1 cellular context compared by ENCODE assay signal in the genomic region with DNA sequence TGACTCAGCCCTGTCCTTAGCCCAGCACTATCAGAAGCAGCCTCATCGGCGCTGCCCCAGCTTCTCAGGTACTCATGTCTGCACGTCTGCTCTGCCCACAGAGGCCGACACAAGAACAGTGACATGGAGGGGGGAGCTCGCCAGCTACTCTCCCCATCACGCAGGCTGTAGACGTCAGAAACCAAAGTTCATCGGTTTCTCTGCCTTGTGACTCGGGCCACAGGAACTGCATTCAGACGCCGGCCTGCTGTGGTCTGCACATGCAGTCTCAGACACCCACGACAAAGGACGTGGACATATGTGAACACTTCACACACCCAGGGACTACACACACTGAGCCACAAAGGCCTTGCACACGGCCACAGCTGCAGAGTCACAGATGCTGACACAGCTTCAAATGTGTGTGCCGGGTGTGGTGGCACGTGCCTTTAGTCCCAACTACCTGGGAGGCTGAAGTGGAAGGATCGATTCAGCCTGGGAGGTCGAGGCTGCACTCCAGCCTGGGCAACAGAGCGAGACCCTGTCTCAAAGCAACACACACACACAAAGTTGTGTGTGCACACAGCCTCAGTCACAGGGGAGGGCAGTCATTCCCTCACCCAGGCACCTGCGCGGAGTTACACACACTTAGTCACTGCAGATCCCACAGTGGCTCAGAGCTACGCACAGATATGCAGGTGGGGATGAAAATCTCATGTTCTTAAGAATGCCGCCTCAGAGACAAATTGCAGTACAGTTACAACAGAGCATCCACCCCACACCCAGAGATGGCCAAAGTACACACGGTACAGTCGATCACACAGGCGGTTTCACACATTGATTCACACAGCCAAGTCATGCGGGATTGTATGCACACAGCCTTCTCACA.
TF ChIP-seq lines count a peak whose summit lies in the region.

No MANE protein-coding gene starts in this region.

TF ChIP-seq in K562, 482 proteins besides CTCF, POLR2A, EP300 and RAD21 (continued from another document and continues in another):
- TF ChIP-seq TRIM25 (IDR thresholded peaks at IDR 0.05; ENCODE audit: borderline replicate concordance) (no peak), PHF21A (IDR thresholded peaks at IDR 0.05; ENCODE audit: borderline replicate concordance, low read depth) (no peak), SAFB2 (IDR thresholded peaks at IDR 0.05; ENCODE audit: borderline replicate concordance, low read depth, low read length, severe bottlenecking) (no peak), ZFP91 (CRISPR knock-in tag; IDR thresholded peaks at IDR 0.05) (peak; percentile 59; the same call in 1 of the 2 replicates), TEAD1 (CRISPR knock-in tag; IDR thresholded peaks at IDR 0.05) (peak in 1 of 2 experiments; percentile 13; a peak in 2 of 4 replicates), USF1 (CRISPR knock-in tag; IDR thresholded peaks at IDR 0.05) (peak; percentile 58; the same call in 1 of the 2 replicates), RBBP5 (IDR thresholded peaks at IDR 0.05; ENCODE audit: borderline replicate concordance, insufficient read depth, low read length, poor library complexity, severe bottlenecking) (no peak), JUND (IDR thresholded peaks at IDR 0.05; ENCODE audit: borderline replicate concordance, low read depth, low read length) (peak; percentile 89; the same call in 1 of the 2 replicates), JUND (tag; IDR thresholded peaks at IDR 0.05; ENCODE audit: borderline replicate concordance, low read depth, low read length) (no peak; the same call in 2 of the 3 replicates), PRPF4 (IDR thresholded peaks at IDR 0.05; ENCODE audit: insufficient read depth, low read depth, low read length, poor library complexity, severe bottlenecking) (no peak), ATF1 (CRISPR knock-in tag; IDR thresholded peaks at IDR 0.05) (no peak), ATF1 (tag; IDR thresholded peaks at IDR 0.05) (peak; percentile 39), L3MBTL2 (IDR thresholded peaks at IDR 0.05) (peak; percentile 84), EHMT2 (IDR thresholded peaks at IDR 0.05) (no peak), XRCC4 (IDR thresholded peaks at IDR 0.05; ENCODE audit: extremely low read depth, insufficient read depth, insufficient read length) (no peak), FOXJ2 (tag; IDR thresholded peaks at IDR 0.05) (0 out of 2 replicates have a peak, but pooled peaks have one; percentile 55), ZNF717 (CRISPR knock-in tag; IDR thresholded peaks at IDR 0.05) (no peak), ZKSCAN8 (CRISPR knock-in tag; IDR thresholded peaks at IDR 0.05) (peak; percentile 83), SMAD4 (CRISPR knock-in tag; conservative IDR thresholded peaks at IDR 0.05) (peak; percentile 52), ZNF143 (CRISPR knock-in tag; IDR thresholded peaks at IDR 0.05) (no peak; the same call in 1 of the 2 replicates), NR2C2 (CRISPR knock-in tag; IDR thresholded peaks at IDR 0.05) (no peak), NR2C2 (tag; IDR thresholded peaks at IDR 0.05) (peak; percentile 41), ZSCAN32 (CRISPR knock-in tag; IDR thresholded peaks at IDR 0.05) (no peak), ZNF695 (CRISPR knock-in tag; IDR thresholded peaks at IDR 0.05) (0 out of 2 replicates have a peak, but pooled peaks have one; percentile 43), ARID4B (CRISPR knock-in tag; IDR thresholded peaks at IDR 0.05) (0 out of 2 replicates have a peak, but pooled peaks have one; percentile 30), NR2F6 (CRISPR knock-in tag; IDR thresholded peaks at IDR 0.05) (0 out of 2 replicates have a peak, but pooled peaks have one; percentile 37), BACH1 (tag; IDR thresholded peaks at IDR 0.05) (0 out of 2 replicates have a peak, but pooled peaks have one; percentile 46), FOXA3 (CRISPR knock-in tag; conservative IDR thresholded peaks at IDR 0.05 in 1 of 2, IDR thresholded peaks at IDR 0.05 in 1 of 2) (peak in 1 of 2 experiments; percentile 30; a peak in 1 of 4 replicates), ZSCAN29 (IDR thresholded peaks at IDR 0.05) (no peak), KAT7 (CRISPR knock-in tag; IDR thresholded peaks at IDR 0.05; ENCODE audit: borderline replicate concordance) (peak; percentile 50; the same call in 1 of the 2 replicates), ZBTB17 (CRISPR knock-in tag; IDR thresholded peaks at IDR 0.05) (peak; percentile 75), HNRNPLL (IDR thresholded peaks at IDR 0.05; ENCODE audit: low read depth, low read length, poor library complexity, severe bottlenecking) (no peak), TOE1 (IDR thresholded peaks at IDR 0.05; ENCODE audit: borderline replicate concordance) (no peak), TOE1 (CRISPR knock-in tag; IDR thresholded peaks at IDR 0.05; ENCODE audit: borderline replicate concordance, low read depth) (0 out of 2 replicates have a peak, but pooled peaks have one; percentile 70), RCOR1 (IDR thresholded peaks at IDR 0.05; ENCODE audit: borderline replicate concordance in 1 of 2, low read depth in 2 of 2, low read length in 2 of 2) (0 out of 4 replicates have a peak, but pooled peaks of 1 of the 2 experiments have one; percentile 2)
- TF ChIP-seq, protein P1, sequence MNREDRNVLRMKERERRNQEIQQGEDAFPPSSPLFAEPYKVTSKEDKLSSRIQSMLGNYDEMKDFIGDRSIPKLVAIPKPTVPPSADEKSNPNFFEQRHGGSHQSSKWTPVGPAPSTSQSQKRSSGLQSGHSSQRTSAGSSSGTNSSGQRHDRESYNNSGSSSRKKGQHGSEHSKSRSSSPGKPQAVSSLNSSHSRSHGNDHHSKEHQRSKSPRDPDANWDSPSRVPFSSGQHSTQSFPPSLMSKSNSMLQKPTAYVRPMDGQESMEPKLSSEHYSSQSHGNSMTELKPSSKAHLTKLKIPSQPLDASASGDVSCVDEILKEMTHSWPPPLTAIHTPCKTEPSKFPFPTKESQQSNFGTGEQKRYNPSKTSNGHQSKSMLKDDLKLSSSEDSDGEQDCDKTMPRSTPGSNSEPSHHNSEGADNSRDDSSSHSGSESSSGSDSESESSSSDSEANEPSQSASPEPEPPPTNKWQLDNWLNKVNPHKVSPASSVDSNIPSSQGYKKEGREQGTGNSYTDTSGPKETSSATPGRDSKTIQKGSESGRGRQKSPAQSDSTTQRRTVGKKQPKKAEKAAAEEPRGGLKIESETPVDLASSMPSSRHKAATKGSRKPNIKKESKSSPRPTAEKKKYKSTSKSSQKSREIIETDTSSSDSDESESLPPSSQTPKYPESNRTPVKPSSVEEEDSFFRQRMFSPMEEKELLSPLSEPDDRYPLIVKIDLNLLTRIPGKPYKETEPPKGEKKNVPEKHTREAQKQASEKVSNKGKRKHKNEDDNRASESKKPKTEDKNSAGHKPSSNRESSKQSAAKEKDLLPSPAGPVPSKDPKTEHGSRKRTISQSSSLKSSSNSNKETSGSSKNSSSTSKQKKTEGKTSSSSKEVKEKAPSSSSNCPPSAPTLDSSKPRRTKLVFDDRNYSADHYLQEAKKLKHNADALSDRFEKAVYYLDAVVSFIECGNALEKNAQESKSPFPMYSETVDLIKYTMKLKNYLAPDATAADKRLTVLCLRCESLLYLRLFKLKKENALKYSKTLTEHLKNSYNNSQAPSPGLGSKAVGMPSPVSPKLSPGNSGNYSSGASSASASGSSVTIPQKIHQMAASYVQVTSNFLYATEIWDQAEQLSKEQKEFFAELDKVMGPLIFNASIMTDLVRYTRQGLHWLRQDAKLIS (CRISPR knock-in tag; IDR thresholded peaks at IDR 0.05), result 0 out of 2 replicates have a peak, but pooled peaks have one; percentile 47
- TF ChIP-seq, protein P2, sequence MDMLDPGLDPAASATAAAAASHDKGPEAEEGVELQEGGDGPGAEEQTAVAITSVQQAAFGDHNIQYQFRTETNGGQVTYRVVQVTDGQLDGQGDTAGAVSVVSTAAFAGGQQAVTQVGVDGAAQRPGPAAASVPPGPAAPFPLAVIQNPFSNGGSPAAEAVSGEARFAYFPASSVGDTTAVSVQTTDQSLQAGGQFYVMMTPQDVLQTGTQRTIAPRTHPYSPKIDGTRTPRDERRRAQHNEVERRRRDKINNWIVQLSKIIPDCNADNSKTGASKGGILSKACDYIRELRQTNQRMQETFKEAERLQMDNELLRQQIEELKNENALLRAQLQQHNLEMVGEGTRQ (CRISPR knock-in tag; IDR thresholded peaks at IDR 0.05), result no peak
- TF ChIP-seq, protein P3, sequence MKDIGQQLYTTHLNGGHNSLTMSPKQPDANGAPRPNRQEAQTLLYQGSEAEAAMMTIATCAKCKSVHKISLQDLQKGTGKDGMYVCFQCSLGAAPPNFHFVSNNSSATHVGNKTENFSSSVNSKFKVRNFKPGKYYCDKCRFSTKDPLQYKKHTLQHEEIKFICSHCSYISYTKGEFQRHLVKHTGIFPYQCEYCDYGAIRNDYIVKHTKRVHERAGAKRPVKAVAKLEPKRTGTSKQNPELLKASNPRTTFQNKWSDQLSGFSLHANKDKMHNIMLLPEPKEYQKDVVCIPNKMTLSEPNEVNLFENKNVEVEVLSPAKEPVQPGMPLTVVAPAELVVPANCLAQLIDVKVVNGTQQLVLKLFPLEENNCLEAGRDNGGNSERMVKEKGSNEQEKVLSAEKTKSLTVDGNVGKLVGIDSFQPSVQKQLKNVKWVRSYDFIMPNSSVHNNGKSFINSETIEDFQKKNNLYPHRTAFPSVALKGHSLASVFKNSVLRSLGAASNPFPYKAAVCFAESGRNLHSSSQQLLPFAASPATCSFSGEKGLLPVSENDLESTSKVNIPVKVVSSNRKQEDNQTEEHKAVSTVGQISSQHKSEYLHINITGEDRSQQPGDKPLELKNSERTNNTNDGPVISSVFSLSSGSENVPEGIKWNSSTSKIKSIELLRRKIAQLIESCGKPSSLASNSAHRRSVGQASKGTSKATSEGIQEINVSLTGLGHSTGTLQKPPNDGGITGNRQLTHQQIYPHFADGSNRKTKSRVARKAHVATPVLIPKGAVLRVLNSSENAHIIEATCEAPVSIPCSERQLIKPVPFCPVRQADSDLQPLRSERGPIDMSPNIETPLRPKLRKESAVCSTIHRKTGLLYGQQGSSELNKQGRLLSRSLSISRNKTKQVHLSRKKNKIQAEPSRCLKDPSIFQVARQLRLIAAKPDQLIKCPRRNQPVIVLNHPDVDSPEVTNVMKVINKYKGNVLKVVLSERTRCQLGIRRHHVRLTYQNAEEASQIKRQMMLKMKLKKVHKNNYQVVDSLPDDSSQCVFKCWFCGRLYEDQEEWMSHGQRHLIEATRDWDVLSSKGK (CRISPR knock-in tag; IDR thresholded peaks at IDR 0.05), result no peak
